Comparison of ENCODE assay signal across 11 cellular contexts in the genomic region with DNA sequence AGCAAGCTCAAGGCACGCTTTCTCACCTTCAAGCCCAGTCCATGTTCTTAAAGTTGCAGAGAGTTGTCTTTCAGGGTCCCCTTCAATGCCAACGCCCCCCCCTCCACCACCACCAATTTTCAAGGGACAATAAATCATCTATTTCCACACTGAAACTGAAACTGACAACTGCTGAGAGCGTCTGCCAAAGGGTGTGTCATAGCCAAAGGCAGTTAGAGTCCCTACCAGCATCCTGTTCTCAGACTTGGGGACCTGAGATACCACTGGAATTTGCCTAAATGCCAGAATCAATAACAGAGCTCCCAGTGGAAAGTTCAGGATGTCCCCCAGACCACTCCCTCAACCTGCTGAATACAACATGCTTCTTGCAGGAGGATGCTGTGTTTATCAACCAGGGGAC.
DNase-seq lines count a peak whose midpoint lies in the region; ATAC-seq and TF ChIP-seq lines count a peak whose summit lies in the region.
"Had no signal": no experiment of that assay in that cellular context is flagged by ENCODE, and none has a peak within 500 bp of the region (broad histone marks: within the 10 kb centered on the region; RNA-seq: fewer than 3 reads in every experiment).

No MANE protein-coding gene starts in this region.

- H3K4me3 Mint-ChIP-seq in activated T-helper 17 cell treated with anti-CD3 and anti-CD28 coated beads, Interleukin-2, amount 50 U/mL, for 72 hours = no peak overlapping the region
- no peak overlapping the region for H3K4me3 Mint-ChIP-seq in natural killer cell treated with Interleukin-12 subunit alpha and Interleukin-12 subunit beta and Interleukin-15 and Interleukin-18, amount 100 ng/mL, for 72 hours

- DNase-seq in HT1080 (ENCODE audit: low read depth) = peak; percentile 47
- peak; percentile 52 for DNase-seq in myocyte (ENCODE audit: low read depth)
- DNase-seq in tibial artery = no peak
- no peak for DNase-seq in natural killer cell treated with Interleukin-12 subunit alpha and Interleukin-12 subunit beta and Interleukin-15 and Interleukin-18, amount 100 ng/mL, for 72 hours (ENCODE audit: low spot score)
- no peak for DNase-seq in putamen (ENCODE audit: low spot score)
- DNase-seq: NCI-H1092 treated with DMSO at 0.1 percent for 48 hours, NCI-H345, thyroid gland had no signal

- TF ChIP-seq CTCF in tibial artery (IDR thresholded peaks at IDR 0.05) = no peak

- no peak overlapping the region for H3K27ac Mint-ChIP-seq in activated T-helper 17 cell treated with anti-CD3 and anti-CD28 coated beads, Interleukin-2, amount 50 U/mL, for 72 hours
- H3K27ac Mint-ChIP-seq in natural killer cell treated with Interleukin-12 subunit alpha and Interleukin-12 subunit beta and Interleukin-15 and Interleukin-18, amount 100 ng/mL, for 72 hours = no peak overlapping the region

- intact Hi-C loops in tibial artery (cut with DNase I; ENCODE audit: low total_unique reads) = no loop called here

- peak; percentile 76 for ATAC-seq in GM18511 (IDR thresholded peaks at IDR 0.05; ENCODE audit: unreplicated experiment)
- ATAC-seq in activated T-helper 17 cell treated with anti-CD3 and anti-CD28 coated beads, Interleukin-2, amount 50 U/mL, for 72 hours (replicated peaks) = peak; percentile 49
- no peak for ATAC-seq in natural killer cell treated with Interleukin-12 subunit alpha and Interleukin-12 subunit beta and Interleukin-15 and Interleukin-18, amount 100 ng/mL, for 72 hours
- ATAC-seq: Panc1 had no signal

- H3K36me3 Mint-ChIP-seq in activated T-helper 17 cell treated with anti-CD3 and anti-CD28 coated beads, Interleukin-2, amount 50 U/mL, for 72 hours (ENCODE audit: low read depth) = no peaks in the 10 kb centered on the region
- no peaks in the 10 kb centered on the region for H3K36me3 Mint-ChIP-seq in natural killer cell treated with Interleukin-12 subunit alpha and Interleukin-12 subunit beta and Interleukin-15 and Interleukin-18, amount 100 ng/mL, for 72 hours

- H3K27ac ChIP-seq in tibial artery = no peak overlapping the region
- H3K27ac ChIP-seq: thyroid gland had no signal

- no peaks in the 10 kb centered on the region for H3K27me3 Mint-ChIP-seq in activated T-helper 17 cell treated with anti-CD3 and anti-CD28 coated beads, Interleukin-2, amount 50 U/mL, for 72 hours
- no peaks in the 10 kb centered on the region for H3K27me3 Mint-ChIP-seq in natural killer cell treated with Interleukin-12 subunit alpha and Interleukin-12 subunit beta and Interleukin-15 and Interleukin-18, amount 100 ng/mL, for 72 hours

- H3K4me1 ChIP-seq in tibial artery = peaks cover 0 to 22% (median 3%) of the 10 kb centered on the region in 4 donors
- H3K4me1 ChIP-seq: thyroid gland had no signal

- no peak overlapping the region for H3K4me3 ChIP-seq in tibial artery
- H3K4me3 ChIP-seq: thyroid gland had no signal

- no peaks in the 10 kb centered on the region for H3K27me3 ChIP-seq in tibial artery
- H3K27me3 ChIP-seq: thyroid gland had no signal

- no peaks in the 10 kb centered on the region for H3K4me1 Mint-ChIP-seq in activated T-helper 17 cell treated with anti-CD3 and anti-CD28 coated beads, Interleukin-2, amount 50 U/mL, for 72 hours
- no peaks in the 10 kb centered on the region for H3K4me1 Mint-ChIP-seq in natural killer cell treated with Interleukin-12 subunit alpha and Interleukin-12 subunit beta and Interleukin-15 and Interleukin-18, amount 100 ng/mL, for 72 hours (ENCODE audit: low read depth in 2 of 2)

- H3K9me3 Mint-ChIP-seq in activated T-helper 17 cell treated with anti-CD3 and anti-CD28 coated beads, Interleukin-2, amount 50 U/mL, for 72 hours = no peaks in the 10 kb centered on the region
- peaks cover 11% of the 10 kb centered on the region for H3K9me3 Mint-ChIP-seq in natural killer cell treated with Interleukin-12 subunit alpha and Interleukin-12 subunit beta and Interleukin-15 and Interleukin-18, amount 100 ng/mL, for 72 hours

- H3K9me3 ChIP-seq in tibial artery = no peaks in the 10 kb centered on the region
- H3K9me3 ChIP-seq: thyroid gland had no signal

- no peaks in the 10 kb centered on the region for H3K36me3 ChIP-seq in tibial artery
- H3K36me3 ChIP-seq: thyroid gland had no signal

Comparison
In these comparisons a context has a peak if more than half of its experiments do, and no peak if none do; other contexts are left out.
1. ATAC-seq: peak in GM18511 (single experiment) and activated T-helper 17 cell treated with anti-CD3 and anti-CD28 coated beads, Interleukin-2, amount 50 U/mL, for 72 hours (single experiment); none in natural killer cell treated with Interleukin-12 subunit alpha and Interleukin-12 subunit beta and Interleukin-15 and Interleukin-18, amount 100 ng/mL, for 72 hours (0 of 2).
2. DNase-seq: peak in HT1080 (single experiment) and myocyte (single experiment); none in tibial artery (0 of 2), natural killer cell treated with Interleukin-12 subunit alpha and Interleukin-12 subunit beta and Interleukin-15 and Interleukin-18, amount 100 ng/mL, for 72 hours (single experiment) and putamen (single experiment).